ENCODE assay signal across 12 cellular contexts in the genomic region with DNA sequence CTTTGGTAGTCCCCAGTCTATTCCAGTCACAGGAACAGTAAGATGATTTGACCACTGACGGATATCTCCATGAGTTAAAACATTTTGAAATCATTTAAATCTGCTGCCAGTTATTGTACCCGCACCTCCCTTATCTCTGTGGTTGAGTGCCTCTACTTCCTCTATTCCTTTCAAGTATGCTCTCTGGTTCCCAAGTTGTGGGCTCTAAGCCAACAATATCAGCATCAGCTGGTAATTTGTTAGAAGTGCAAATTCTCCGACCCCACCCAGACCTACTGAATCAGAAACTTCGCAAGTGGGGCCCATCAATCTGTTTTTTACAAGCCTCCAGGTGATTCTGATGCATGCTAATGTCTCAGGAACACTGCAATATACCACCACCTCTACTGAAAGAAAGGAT.
DNase-seq lines count a peak whose midpoint lies in the region; ATAC-seq, FAIRE-seq and TF ChIP-seq lines count a peak whose summit lies in the region.
"Had no signal": no experiment of that assay in that cellular context is flagged by ENCODE, and none has a peak within 500 bp of the region (broad histone marks: within the 10 kb centered on the region; RNA-seq: fewer than 3 reads in every experiment).

No MANE protein-coding gene starts in this region.

- H3K36me3 Mint-ChIP-seq in glutamatergic neuron (ENCODE audit: unreplicated experiment) (no peaks in the 10 kb centered on the region), mesothelial cell of epicardium (no peaks in the 10 kb centered on the region)

- peak; percentile 62 for ATAC-seq in GM21447 (IDR thresholded peaks at IDR 0.05; ENCODE audit: unreplicated experiment)
- peak; percentile 27 for ATAC-seq in HG03095 (IDR thresholded peaks at IDR 0.05; ENCODE audit: unreplicated experiment)
- ATAC-seq: HCT116 had no signal

- H3K4me1 Mint-ChIP-seq in glutamatergic neuron (ENCODE audit: low read depth, unreplicated experiment) (peaks cover 4% of the 10 kb centered on the region), mesothelial cell of epicardium (peaks cover 5% of the 10 kb centered on the region)

- H3K9me3 Mint-ChIP-seq in glutamatergic neuron (ENCODE audit: unreplicated experiment): peaks cover 2% of the 10 kb centered on the region
- H3K9me3 Mint-ChIP-seq in mesothelial cell of epicardium: no peaks in the 10 kb centered on the region

- H3K4me3 Mint-ChIP-seq in glutamatergic neuron (ENCODE audit: unreplicated experiment) (no peak overlapping the region), mesothelial cell of epicardium (no peak overlapping the region)

- H3K4me3 ChIP-seq in OCI-LY3 (ENCODE audit: low read length): peak overlapping the region; percentile 40; the same call in 1 of the 2 replicates
- H3K4me3 ChIP-seq: prostate gland had no signal

- H2AFZ ChIP-seq in OCI-LY3 (ENCODE audit: low read depth, low read length): no peak overlapping the region

- no peaks in the 10 kb centered on the region for H3K9me3 ChIP-seq in OCI-LY3 (ENCODE audit: insufficient read depth, low read length)
- H3K9me3 ChIP-seq: prostate gland had no signal

- H3K27me3 ChIP-seq in OCI-LY3 (ENCODE audit: low read depth, low read length): peaks cover 18% of the 10 kb centered on the region

- H3K27ac ChIP-seq in OCI-LY3 (ENCODE audit: low read length): no peak overlapping the region
- H3K27ac ChIP-seq: prostate gland had no signal

- no peaks in the 10 kb centered on the region for H4K20me1 ChIP-seq in OCI-LY3 (ENCODE audit: insufficient read depth, low read length)

- H3K27ac Mint-ChIP-seq in glutamatergic neuron (ENCODE audit: unreplicated experiment) (no peak overlapping the region), mesothelial cell of epicardium (no peak overlapping the region)

- no peak for TF ChIP-seq CTCF in OCI-LY3 (IDR thresholded peaks at IDR 0.05; ENCODE audit: low read depth, low read length)
- TF ChIP-seq CTCF in glutamatergic neuron (IDR thresholded peaks at IDR 0.05; ENCODE audit: partially characterized antibody, unreplicated experiment): no peak
- TF ChIP-seq CTCF in mesothelial cell of epicardium (IDR thresholded peaks at IDR 0.05; ENCODE audit: unreplicated experiment): no peak

- no peaks in the 10 kb centered on the region for H3K36me3 ChIP-seq in OCI-LY3 (replicated peaks; ENCODE audit: low read depth, low read length)
- H3K36me3 ChIP-seq: prostate gland had no signal

- peaks cover 18% of the 10 kb centered on the region for H3K4me1 ChIP-seq in OCI-LY3 (ENCODE audit: low read length)
- H3K4me1 ChIP-seq: prostate gland had no signal

- peak overlapping the region; percentile 62 for H3K4me2 ChIP-seq in OCI-LY3 (ENCODE audit: low read length)

- DNase-seq in GM18507 (ENCODE audit: extremely low spot score, insufficient read length, low read depth) (no peak), KG1 (lab: John Stamatoyannopoulos, UW) (no peak), glutamatergic neuron (no peak), mesothelial cell of epicardium (ENCODE audit: low spot score in 2 of 2, unreplicated experiment in 2 of 2) (no peak), NCI-H128 (lab: John Stamatoyannopoulos, UW; ENCODE audit: unreplicated experiment) (no peak)
- DNase-seq: activated CD4-positive, alpha-beta T cell treated with anti-CD3 and anti-CD28 coated beads, Interleukin-2, amount 50 U/mL, for 1 hour; NCI-H524 had no signal

- H3K9ac ChIP-seq in OCI-LY3 (ENCODE audit: low read length): no peak overlapping the region

- H3K79me2 ChIP-seq in OCI-LY3 (ENCODE audit: low read length): no peaks in the 10 kb centered on the region

- no peaks in the 10 kb centered on the region for H3K27me3 Mint-ChIP-seq in glutamatergic neuron (ENCODE audit: unreplicated experiment)
- peaks cover 59% of the 10 kb centered on the region for H3K27me3 Mint-ChIP-seq in mesothelial cell of epicardium (ENCODE audit: low read depth)

- FAIRE-seq in GM18507 (lab: Jason Lieb, UNC): peak; percentile 39
